Comparison of ENCODE assay signal across 8 cellular contexts in genomic region chr17:35766903-35767510, GRCh38.
DNase-seq lines count a peak whose midpoint lies in the region; TF ChIP-seq lines count a peak whose summit lies in the region.

No MANE protein-coding gene starts in this region.

- DNase-seq in Ammon's horn (ENCODE audit: low spot score) = peak; percentile 48
- peak; percentile 71 for DNase-seq in RWPE1 (ENCODE audit: low spot score)
- DNase-seq in epithelial cell of esophagus (ENCODE audit: low read depth) = peak; percentile 63
- DNase-seq in putamen (ENCODE audit: low spot score) = peak; percentile 25
- DNase-seq in activated effector memory CD4-positive, alpha-beta T cell treated with anti-CD3 and anti-CD28 coated beads, Interleukin-2, amount 50 U/mL, for 16 hours = no peak
- no peak for DNase-seq in NCI-H345 treated with DMSO at 0.1 percent for 48 hours (lab: John Stamatoyannopoulos, UW; ENCODE audit: unreplicated experiment)
- DNase-seq in stimulated activated CD8-positive, alpha-beta memory T cell treated with anti-CD3 and anti-CD28 coated beads, Interleukin-4, amount 100 ng/mL, for 48 hours = no peak

- POLR2A ChIA-PET in RWPE1 (lab: Yijun Ruan, JAX; ENCODE audit: low non-redundant PET) = no interaction called here

- no peak overlapping the region for H3K27ac ChIP-seq in RWPE1

- no peak overlapping the region for H3K4me3 ChIP-seq in GM12875 (ENCODE audit: low read depth, low read length)
- no peak overlapping the region for H3K4me3 ChIP-seq in epithelial cell of esophagus (ENCODE audit: low read length)

- CTCF ChIA-PET in RWPE1 (lab: Yijun Ruan, JAX) = interaction anchor here (0.5 to 4.7 kb wide), 11 partner anchors 10 to 250 kb away, joined by 3 to 71 read pairs (median 5); partner anchors contain the start of gene TAF15

- TF ChIP-seq CTCF in GM12875 (IDR thresholded peaks at IDR 0.05; ENCODE audit: borderline replicate concordance, insufficient read depth, low read depth, low read length) (peak; percentile 20; the same call in 1 of the 2 replicates), RWPE1 (conservative IDR thresholded peaks at IDR 0.05; ENCODE audit: low read depth) (peak; percentile 76), epithelial cell of esophagus (IDR thresholded peaks at IDR 0.05; ENCODE audit: insufficient read depth, low read depth, low read length, missing control alignments) (peak; percentile 70)

Comparison
In these comparisons a context has a peak if more than half of its experiments do, and no peak if none do; other contexts are left out.
1. DNase-seq: peak in Ammon's horn (single experiment), RWPE1 (single experiment), epithelial cell of esophagus (single experiment) and putamen (single experiment); none in activated effector memory CD4-positive, alpha-beta T cell treated with anti-CD3 and anti-CD28 coated beads, Interleukin-2, amount 50 U/mL, for 16 hours (single experiment), NCI-H345 treated with DMSO at 0.1 percent for 48 hours (single experiment) and stimulated activated CD8-positive, alpha-beta memory T cell treated with anti-CD3 and anti-CD28 coated beads, Interleukin-4, amount 100 ng/mL, for 48 hours (single experiment).
2. CTCF ChIP-seq: peak in every context shown above with its lines; median percentile 76 in RWPE1; 70 in epithelial cell of esophagus; 20 in GM12875.